In genomic region chr2:152635635-152636298, GRCh38 we compare ENCODE assay signal across 8 cellular contexts.
A peak's percentile ranks its signal among the peaks of the same experiment; 100 is the strongest.
DNase-seq lines count a peak whose midpoint lies in the region; ATAC-seq and TF ChIP-seq lines count a peak whose summit lies in the region.

No MANE protein-coding gene starts in this region.

- dilution Hi-C loops in mammary epithelial cell (cut with HindIII; ENCODE audit: low sequenced_read_pairs), result no loop called here

- H3K9me3 ChIP-seq in mammary epithelial cell (replicated peaks; ENCODE audit: insufficient read depth, low read length), result no peaks in the 10 kb centered on the region

- 29% methylated on average over 5 of the region's 5 CpGs for WGBS in mammary epithelial cell (ENCODE audit: low coverage, missing lambda C conversion rate)

- H3K9ac ChIP-seq in mammary epithelial cell (ENCODE audit: insufficient read depth, low read length), result no peak overlapping the region

- H3K4me1 ChIP-seq in mammary epithelial cell (ENCODE audit: insufficient read depth, low read length), result no peaks in the 10 kb centered on the region

- ATAC-seq in GM21825 (IDR thresholded peaks at IDR 0.05; ENCODE audit: unreplicated experiment) (peak; percentile 67), GM18870 (IDR thresholded peaks at IDR 0.05; ENCODE audit: unreplicated experiment) (no peak)

- no peaks in the 10 kb centered on the region for H3K79me2 ChIP-seq in mammary epithelial cell (ENCODE audit: insufficient read depth, low read length)

- DNase-seq in DMS 273 treated with DMSO at 0.1 percent for 48 hours (lab: John Stamatoyannopoulos, UW), result peak; percentile 27
- peak; percentile 31 for DNase-seq in NCI-H1694 (lab: John Stamatoyannopoulos, UW)
- peak; percentile 42 for DNase-seq in mammary epithelial cell
- no peak for DNase-seq in kidney epithelial cell (ENCODE audit: low read depth)
- peak; percentile 39 to 62 for DNase-seq in stimulated activated CD4-positive, alpha-beta T cell treated with anti-CD3 and anti-CD28 coated beads, Interleukin-4, amount 100 ng/mL, for 4 hours

- H3K36me3 ChIP-seq in mammary epithelial cell (ENCODE audit: insufficient read depth, low read length) (peaks cover 35% of the 10 kb centered on the region), kidney epithelial cell (ENCODE audit: control insufficient read depth, insufficient read depth, low read length) (peaks cover 6% of the 10 kb centered on the region)

- TF ChIP-seq CTCF in WI38 (IDR thresholded peaks at IDR 0.05; ENCODE audit: low read depth, low read length) (peak; percentile 72), mammary epithelial cell (conservative IDR thresholded peaks at IDR 0.05 in 1 of 2, IDR thresholded peaks at IDR 0.05 in 1 of 2; ENCODE audit: extremely low read depth in 1 of 2, insufficient read depth in 1 of 2, low read depth in 1 of 2, low read length in 2 of 2) (peak; percentile 70 to 78), kidney epithelial cell (IDR thresholded peaks at IDR 0.05; ENCODE audit: insufficient read depth, low read length, poor library complexity, severe bottlenecking) (peak; percentile 80)

- H3K4me2 ChIP-seq in mammary epithelial cell (ENCODE audit: insufficient read depth, low read depth, low read length), result no peak overlapping the region

- H3K27ac ChIP-seq in mammary epithelial cell (ENCODE audit: insufficient read depth, low read depth, low read length), result no peak overlapping the region

- no TSS peak for BruUV-seq in mammary epithelial cell (replicated peaks; lab: Mats Ljungman, UMichigan)

- CTCF ChIA-PET in mammary epithelial cell (lab: Charles Lee; ENCODE audit: low non-redundant PET), result interaction anchor here (0.7 kb wide), 1 partner anchor 293 kb away, joined by 3 read pairs; no protein-coding TSS in a partner anchor

- no peaks in the 10 kb centered on the region for H4K20me1 ChIP-seq in mammary epithelial cell (ENCODE audit: insufficient read depth, low read length)

- in situ Hi-C loops in mammary epithelial cell (cut with MboI; ENCODE audit: low sequenced_read_pairs in 2 of 2), result loop anchor here (25.0 kb wide), 1 partner anchor 598 kb away; no protein-coding TSS in a partner anchor

- no peaks in the 10 kb centered on the region for H3K27me3 ChIP-seq in mammary epithelial cell (ENCODE audit: insufficient read depth, low read length)
- no peaks in the 10 kb centered on the region for H3K27me3 ChIP-seq in kidney epithelial cell (ENCODE audit: control insufficient read depth, insufficient read depth, low read length)

- no peak overlapping the region for H2AFZ ChIP-seq in mammary epithelial cell (ENCODE audit: low read depth, low read length)

- intact Hi-C loops in mammary epithelial cell (cut with micrococcal nuclease), result loop anchor here (1.0 to 2.0 kb wide), 4 partner anchors 299 to 599 kb away; no protein-coding TSS in a partner anchor

- H3K4me3 ChIP-seq in WI38 (ENCODE audit: low read depth, low read length) (no peak overlapping the region), mammary epithelial cell (replicated peaks in 1 of 3; ENCODE audit: insufficient read depth in 1 of 3, low read depth in 2 of 3, low read length in 3 of 3) (no peak overlapping the region), kidney epithelial cell (ENCODE audit: low read depth, low read length) (no peak overlapping the region)
